10 cellular contexts compared by ENCODE assay signal in genomic region chr11:63870351-63871197, GRCh38. TPM values are rescaled to one million over a fixed set of nuclear protein-coding genes. Genes with fewer than 3 reads are reported as not detected.
A peak's percentile ranks its signal among the peaks of the same experiment; 100 is the strongest.
DNase-seq lines count a peak whose midpoint lies in the region; ATAC-seq and TF ChIP-seq lines count a peak whose summit lies in the region.
"Had no signal": no experiment of that assay in that cellular context is flagged by ENCODE, and none has a peak within 500 bp of the region (broad histone marks: within the 10 kb centered on the region; RNA-seq: fewer than 3 reads in every experiment).

No MANE protein-coding gene starts in this region.

- intact Hi-C loops in uterus (cut with DNase I; ENCODE audit: low total_unique reads), result no loop called here
- intact Hi-C loops in left colon (cut with DNase I, micrococcal nuclease), result no loop called here

- TF ChIP-seq CTCF in uterus (IDR thresholded peaks at IDR 0.05), result no peak

- peak; percentile 8 for DNase-seq in stimulated activated CD4-positive, alpha-beta T cell treated with anti-CD3 and anti-CD28 coated beads, Interleukin-1b, Interleukin-23, amount 100 ng/mL, for 48 hours
- DNase-seq in stimulated activated CD4-positive, alpha-beta T cell treated with anti-CD3 and anti-CD28 coated beads, Interleukin-4, amount 100 ng/mL, for 1 hour, result no peak
- DNase-seq in amniotic epithelial cell (ENCODE audit: low read depth) (peak; percentile 53), myocyte (ENCODE audit: low read depth) (peak; percentile 53), uterus (no peak), left colon (no peak), DMS53 treated with DMSO at 0.1 percent for 48 hours (lab: John Stamatoyannopoulos, UW; ENCODE audit: unreplicated experiment) (no peak)
- DNase-seq: NCI-H526 treated with DMSO at 0.1 percent for 48 hours had no signal

- peaks cover 18 to 32% of the 10 kb centered on the region in 2 donors for H3K4me1 ChIP-seq in uterus

- no peak overlapping the region for H3K4me3 ChIP-seq in uterus

- no peaks in the 10 kb centered on the region for H3K36me3 ChIP-seq in uterus

- peak overlapping the region; percentile 26 to 38 for H3K27ac ChIP-seq in uterus
- H3K27ac ChIP-seq: parathyroid adenoma had no signal

- ATAC-seq in left colon, result no peak
- no peak for ATAC-seq in GM19455 (IDR thresholded peaks at IDR 0.05; ENCODE audit: unreplicated experiment)

- H3K27me3 ChIP-seq in uterus, result no peaks in the 10 kb centered on the region

- H3K9me3 ChIP-seq in uterus, result no peaks in the 10 kb centered on the region

- TF ChIP-seq POLR2A in uterus (IDR thresholded peaks at IDR 0.05), result no peak

RNA-seq across cellular contexts. Expression of gene MARK2, which starts 31.7 kb away (rescaled TPM):
- total RNA-seq in myocyte, result 23.2 and 25.4 TPM in 2 replicates
- polyA plus RNA-seq in myocyte (2012), result 17.9 TPM
- 10 to 100 TPM in 3 of 4 donors, 1 to 10 TPM in 1; 6.9 to 36.5 (median 17.7) TPM for total RNA-seq in uterus
- total RNA-seq in left colon, result 100 to 1,000 TPM in 1 of 2 donors, 10 to 100 TPM in 1; 91.8 to 100 TPM

RNA-seq across cellular contexts. Expression of gene RCOR2, which starts 46.4 kb away (rescaled TPM):
- total RNA-seq in myocyte (0.53 and 0.57 TPM in 2 replicates), uterus (10 to 100 TPM in 1 of 4 donors, 1 to 10 TPM in 1, not detected in 2; 5.8 to 11.8 TPM), left colon (1 to 10 TPM; 2.1 to 2.5 TPM)
- polyA plus RNA-seq in myocyte (2012), result 0.26 TPM

RNA-seq across cellular contexts. Expression of gene SPINDOC, which starts 57.3 kb away (rescaled TPM):
- total RNA-seq in myocyte, result 16.2 and 16.8 TPM in 2 replicates
- 19.9 TPM for polyA plus RNA-seq in myocyte (2012)
- total RNA-seq in uterus, result 10 to 100 TPM in 2 of 4 donors, 1 to 10 TPM in 2; 1.3 to 28.7 (median 10.6) TPM
- total RNA-seq in left colon, result 1 to 10 TPM; 6.4 to 7.1 TPM

Comparison
In these comparisons a context has a peak if more than half of its experiments do, and no peak if none do; other contexts are left out.
1. DNase-seq: peak in stimulated activated CD4-positive, alpha-beta T cell treated with anti-CD3 and anti-CD28 coated beads, Interleukin-1b, Interleukin-23, amount 100 ng/mL, for 48 hours (single experiment), amniotic epithelial cell (single experiment) and myocyte (single experiment); none in stimulated activated CD4-positive, alpha-beta T cell treated with anti-CD3 and anti-CD28 coated beads, Interleukin-4, amount 100 ng/mL, for 1 hour (single experiment), uterus (0 of 2), left colon (0 of 2) and DMS53 treated with DMSO at 0.1 percent for 48 hours (single experiment).